Comparison of ENCODE assay signal across 8 cellular contexts in genomic region chr5:176388341-176389113, GRCh38. TPM values are rescaled to one million over a fixed set of nuclear protein-coding genes. Genes with fewer than 3 reads are reported as not detected.
DNase-seq lines count a peak whose midpoint lies in the region; ATAC-seq and TF ChIP-seq lines count a peak whose summit lies in the region.

Gene HIGD2A, plus strand, starts transcription at chr5:176388751. Its CDS starts 69 bp downstream, at chr5:176388820.
Gene NOP16, minus strand, starts transcription at chr5:176388598. Its CDS starts 59 bp downstream, at chr5:176388539.

- peaks cover 23% of the 10 kb centered on the region for H3K4me1 Mint-ChIP-seq in chondrocyte (ENCODE audit: low read depth)

- no peaks in the 10 kb centered on the region for H3K27me3 ChIP-seq in kidney epithelial cell (ENCODE audit: control insufficient read depth, insufficient read depth, low read length)

- peak within 1 kb of the TSS; percentile 99 for H3K4me3 ChIP-seq in kidney epithelial cell (ENCODE audit: low read depth, low read length)

- peaks cover 8% of the 10 kb centered on the region for H3K36me3 Mint-ChIP-seq in chondrocyte (ENCODE audit: low read depth)

- ATAC-seq in HG03439 (IDR thresholded peaks at IDR 0.05; ENCODE audit: unreplicated experiment), result peak; percentile 86

- H3K36me3 ChIP-seq in kidney epithelial cell (ENCODE audit: control insufficient read depth, insufficient read depth, low read length), result peaks cover 2% of the 10 kb centered on the region

- H3K27ac Mint-ChIP-seq in chondrocyte (ENCODE audit: unreplicated experiment), result peak within 1 kb of the TSS; percentile 100

- TF ChIP-seq CTCF in chondrocyte (IDR thresholded peaks at IDR 0.05), result peak; percentile 16
- TF ChIP-seq CTCF in kidney epithelial cell (IDR thresholded peaks at IDR 0.05; ENCODE audit: insufficient read depth, low read length, poor library complexity, severe bottlenecking), result no peak

- H3K4me3 Mint-ChIP-seq in chondrocyte (ENCODE audit: unreplicated experiment), result peak within 1 kb of the TSS; percentile 100

- no peaks in the 10 kb centered on the region for H3K9me3 Mint-ChIP-seq in chondrocyte (ENCODE audit: low read depth)

- peak; percentile 71 for TF ChIP-seq POLR2A in GM19193 (IDR thresholded peaks at IDR 0.05; ENCODE audit: extremely low read depth, insufficient read depth, insufficient read length)

- DNase-seq in AML-193 (lab: John Stamatoyannopoulos, UW), result peak; percentile 96 to 97
- peak; percentile 93 for DNase-seq in NCI-H510A treated with DMSO at 0.1 percent for 48 hours (lab: John Stamatoyannopoulos, UW)
- DNase-seq in activated CD4-positive, alpha-beta T cell treated with anti-CD3 and anti-CD28 coated beads for 24 hours (ENCODE audit: low read depth in 2 of 2), result peak; percentile 100
- peak; percentile 95 for DNase-seq in chondrocyte (ENCODE audit: low spot score)
- DNase-seq in kidney epithelial cell (ENCODE audit: low read depth), result peak; percentile 94
- peak; percentile 98 to 99 for DNase-seq in stimulated activated CD4-positive, alpha-beta T cell treated with anti-CD3 and anti-CD28 coated beads, Interleukin-15, amount 100 ng/mL, for 48 hours (ENCODE audit: low read depth in 2 of 2)

- H3K27me3 Mint-ChIP-seq in chondrocyte (ENCODE audit: low read depth), result no peaks in the 10 kb centered on the region

RNA-seq across cellular contexts. Expression of gene HIGD2A, which starts in this region (rescaled TPM):
- total RNA-seq in chondrocyte (70.3 to 83.5 TPM (median 74.6 TPM) in 3 replicates), kidney epithelial cell (139 and 161 TPM in 2 replicates)

RNA-seq across cellular contexts. Expression of gene NOP16, which starts in this region (rescaled TPM):
- total RNA-seq in chondrocyte (16.8 to 22.8 TPM (median 19.9 TPM) in 3 replicates), kidney epithelial cell (17.8 and 21.1 TPM in 2 replicates)

Comparison
In these comparisons a context has a peak if more than half of its experiments do, and no peak if none do; other contexts are left out.
1. Peak in every context shown above with its lines: DNase-seq, ATAC-seq and H3K4me3 ChIP-seq.